In the genomic region with DNA sequence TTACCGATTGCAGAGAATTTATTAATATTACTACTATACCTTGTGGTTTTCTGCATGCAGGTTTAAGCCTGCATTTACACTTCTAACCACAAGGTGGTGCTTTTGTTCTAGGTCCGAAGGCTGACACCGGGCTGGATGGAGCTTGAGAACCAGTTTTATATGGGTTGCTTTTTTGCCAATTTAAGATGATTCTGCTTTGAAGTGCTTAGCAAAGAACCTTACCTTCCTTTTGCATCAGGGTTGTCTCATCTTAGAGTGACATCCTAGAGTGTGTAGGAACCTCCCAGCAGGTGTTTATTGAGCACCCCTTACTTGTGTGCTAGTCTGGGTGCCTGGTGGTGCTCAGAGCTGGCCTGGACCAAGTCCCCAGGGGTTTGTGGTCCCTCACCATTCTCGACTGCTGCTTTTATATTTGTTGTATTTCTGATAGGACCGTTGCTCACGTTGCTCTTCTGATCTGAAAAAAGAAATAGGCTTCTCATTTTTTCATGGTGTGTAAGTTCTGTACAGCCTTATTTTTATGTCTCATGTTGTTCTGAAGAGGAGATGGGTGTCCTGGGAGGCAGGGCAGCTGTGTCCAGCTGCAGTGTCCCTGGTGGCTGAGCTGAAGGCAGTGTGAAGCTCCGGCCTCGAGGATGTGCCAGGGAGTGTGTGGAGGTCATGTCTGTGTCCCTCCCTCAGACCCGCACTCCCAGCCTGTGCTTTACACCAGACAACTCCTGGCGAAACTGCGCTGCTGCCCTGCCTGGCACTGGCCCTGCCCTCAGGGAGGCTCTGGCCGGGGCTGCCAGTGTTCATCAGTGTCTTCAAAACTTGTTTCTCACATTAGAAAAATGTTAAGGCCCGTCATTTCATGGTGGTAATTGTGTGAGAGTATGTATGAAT, we compare ENCODE assay signal across 8 cellular contexts. TPM values are rescaled to one million over a fixed set of nuclear protein-coding genes. Genes with fewer than 3 reads are reported as not detected.
DNase-seq lines count a peak whose midpoint lies in the region; ATAC-seq and TF ChIP-seq lines count a peak whose summit lies in the region.

No MANE protein-coding gene starts in this region.

- peak in 8 of 10 experiments; percentile 9 to 37 (median 17) for DNase-seq in CD4-positive, alpha-beta T cell
- peak; percentile 74 for DNase-seq in NCI-H69 (lab: John Stamatoyannopoulos, UW)
- no peak for DNase-seq in activated T-cell treated with anti-CD3 and anti-CD28 coated beads, Interleukin-2, amount 50 U/mL, for 24 hours
- DNase-seq in foreskin melanocyte = peak; percentile 32
- peak in 2 of 5 donors; percentile 43 to 58 for DNase-seq in ovary

- no peaks in the 10 kb centered on the region for H3K9me3 ChIP-seq in CD4-positive, alpha-beta T cell (ENCODE audit: control insufficient read depth, low read length)
- H3K9me3 ChIP-seq in ovary = no peaks in the 10 kb centered on the region

- no peak overlapping the region for H3K4me3 Mint-ChIP-seq in CD4-positive, alpha-beta T cell
- H3K4me3 Mint-ChIP-seq in activated T-cell treated with anti-CD3 and anti-CD28 coated beads, Interleukin-2, amount 50 U/mL, for 24 hours = no peak overlapping the region

- no peak overlapping the region for H3K4me3 ChIP-seq in ovary

- no peaks in the 10 kb centered on the region for H3K27me3 ChIP-seq in CD4-positive, alpha-beta T cell (ENCODE audit: control insufficient read depth, insufficient read depth, low read length)
- H3K27me3 ChIP-seq in ovary = no peaks in the 10 kb centered on the region

- peaks cover 46% of the 10 kb centered on the region for H3K4me1 Mint-ChIP-seq in CD4-positive, alpha-beta T cell (ENCODE audit: low read depth)
- H3K4me1 Mint-ChIP-seq in activated T-cell treated with anti-CD3 and anti-CD28 coated beads, Interleukin-2, amount 50 U/mL, for 24 hours (ENCODE audit: low read depth) = peaks cover 47% of the 10 kb centered on the region

- intact Hi-C loops in CD4-positive, alpha-beta T cell (cut with DNase I, micrococcal nuclease) = loop anchor here in 1 of 2 experiments (2.0 to 10.0 kb wide), 3 partner anchors 44 to 352 kb away; no protein-coding TSS in a partner anchor
- intact Hi-C loops in ovary (cut with DNase I) = no loop called here

- no peak overlapping the region for H3K27ac ChIP-seq in CD4-positive, alpha-beta T cell (ENCODE audit: low read depth, low read length)
- peak overlapping the region in 1 of 2 donors; percentile 24 for H3K27ac ChIP-seq in ovary

- H3K9me3 Mint-ChIP-seq in CD4-positive, alpha-beta T cell = no peaks in the 10 kb centered on the region
- H3K9me3 Mint-ChIP-seq in activated T-cell treated with anti-CD3 and anti-CD28 coated beads, Interleukin-2, amount 50 U/mL, for 24 hours = no peaks in the 10 kb centered on the region

- no peak for TF ChIP-seq EP300 in ovary (IDR thresholded peaks at IDR 0.05)

- ATAC-seq in CD4-positive, alpha-beta T cell (ENCODE audit: poor library complexity) = peak; percentile 86
- ATAC-seq in GM18907 (IDR thresholded peaks at IDR 0.05; ENCODE audit: unreplicated experiment) = peak; percentile 81
- ATAC-seq in HG03432 (IDR thresholded peaks at IDR 0.05; ENCODE audit: unreplicated experiment) = peak; percentile 67
- ATAC-seq in HG02852 (IDR thresholded peaks at IDR 0.05; ENCODE audit: unreplicated experiment) = no peak

- H3K27ac Mint-ChIP-seq in CD4-positive, alpha-beta T cell = peak overlapping the region; percentile 62
- peak overlapping the region; percentile 40 for H3K27ac Mint-ChIP-seq in activated T-cell treated with anti-CD3 and anti-CD28 coated beads, Interleukin-2, amount 50 U/mL, for 24 hours

- peak; percentile 91 for TF ChIP-seq CTCF in CD4-positive, alpha-beta T cell (IDR thresholded peaks at IDR 0.05)
- TF ChIP-seq CTCF in ovary (IDR thresholded peaks at IDR 0.05) = peak; percentile 68 to 79 (median 74)

- H3K4me1 ChIP-seq in ovary (ENCODE audit: insufficient read depth) = peaks cover 22% of the 10 kb centered on the region

- no peaks in the 10 kb centered on the region for H3K27me3 Mint-ChIP-seq in CD4-positive, alpha-beta T cell
- H3K27me3 Mint-ChIP-seq in activated T-cell treated with anti-CD3 and anti-CD28 coated beads, Interleukin-2, amount 50 U/mL, for 24 hours = no peaks in the 10 kb centered on the region

- peaks cover 44% of the 10 kb centered on the region for H3K36me3 Mint-ChIP-seq in CD4-positive, alpha-beta T cell (ENCODE audit: low read depth)
- peaks cover 34% of the 10 kb centered on the region for H3K36me3 Mint-ChIP-seq in activated T-cell treated with anti-CD3 and anti-CD28 coated beads, Interleukin-2, amount 50 U/mL, for 24 hours (ENCODE audit: low read depth)

- TF ChIP-seq POLR2A in ovary (IDR thresholded peaks at IDR 0.05) = no peak

- CTCF ChIA-PET in CD4-positive, alpha-beta T cell (lab: Charles Lee) = interaction anchor here (0.5 to 1.3 kb wide), 8 partner anchors 10 to 100 kb away, joined by 3 to 4 read pairs (median 3); no protein-coding TSS in a partner anchor

- POLR2A ChIA-PET in CD4-positive, alpha-beta T cell (lab: Charles Lee) = interaction anchor here (0.9 kb wide), 1 partner anchor 10 kb away, joined by 3 read pairs; no protein-coding TSS in a partner anchor

- H3K36me3 ChIP-seq in ovary = no peaks in the 10 kb centered on the region

- 21 to 26% (median 22%) methylated on average over 13 of the region's 13 CpGs for WGBS in ovary, 3 donors

RNA-seq across cellular contexts. Expression of a gene that starts 54.3 kb away (rescaled TPM):
- 10 to 100 TPM; 80.6 to 87.8 TPM for total RNA-seq in CD4-positive, alpha-beta T cell
- 10 to 100 TPM; 44.9 to 98.5 (median 78.6) TPM for total RNA-seq in ovary
- polyA plus RNA-seq in ovary = 10 to 100 TPM; 40.8 to 44.7 TPM
